Comparison of ENCODE assay signal across 14 cellular contexts in genomic region chr17:19327039-19327776, GRCh38. TPM values are rescaled to one million over a fixed set of nuclear protein-coding genes. Genes with fewer than 3 reads are reported as not detected.
DNase-seq lines count a peak whose midpoint lies in the region; ATAC-seq lines count a peak whose summit lies in the region.
"Had no signal": no experiment of that assay in that cellular context is flagged by ENCODE, and none has a peak within 500 bp of the region (broad histone marks: within the 10 kb centered on the region; RNA-seq: fewer than 3 reads in every experiment).

No MANE protein-coding gene starts in this region.

- no peak overlapping the region for H4K8ac ChIP-seq in trophoblast cell (ENCODE audit: low read depth, low read length)

- H3K4me1 ChIP-seq in trophoblast cell (ENCODE audit: control insufficient read depth in 1 of 2, insufficient read depth in 2 of 2, low read length in 2 of 2) = peaks cover 8 to 9% of the 10 kb centered on the region in 2 experiments
- H3K4me1 ChIP-seq: Peyer's patch had no signal

- peaks cover 21 to 27% of the 10 kb centered on the region in 2 experiments for H3K36me3 ChIP-seq in trophoblast cell (ENCODE audit: control insufficient read depth in 1 of 2, insufficient read depth in 2 of 2, low read length in 2 of 2)

- WGBS in trophoblast cell (ENCODE audit: extremely low coverage, insufficient coverage, insufficient read length) = no CpG with 5 or more reads among the region's 14 CpGs

- no peaks in the 10 kb centered on the region for H3K9me3 ChIP-seq in trophoblast cell (ENCODE audit: insufficient read depth, low read depth, low read length)
- H3K9me3 ChIP-seq: mucosa of descending colon, Peyer's patch had no signal

- no peak overlapping the region for H4K12ac ChIP-seq in trophoblast cell (ENCODE audit: low read depth, low read length)

- H3K18ac ChIP-seq in trophoblast cell (ENCODE audit: low read length) = no peak overlapping the region

- H3K79me2 ChIP-seq in trophoblast cell (ENCODE audit: control insufficient read depth, insufficient read depth, low read length, poor library complexity) = no peaks in the 10 kb centered on the region

- no peak overlapping the region for H2AFZ ChIP-seq in trophoblast cell (ENCODE audit: insufficient read depth, low read length, poor library complexity)

- peak; percentile 24 for ATAC-seq in esophagus mucosa
- ATAC-seq: GM12878, mucosa of descending colon had no signal

- no peak overlapping the region for H3K4ac ChIP-seq in trophoblast cell (ENCODE audit: low read depth, low read length)

- H3K23ac ChIP-seq in trophoblast cell (ENCODE audit: low read length) = no peak overlapping the region

- no peak overlapping the region for H2BK5ac ChIP-seq in trophoblast cell (ENCODE audit: low read depth, low read length, poor library complexity)

- DNase-seq in Daoy (ENCODE audit: low read depth) (peak; percentile 82), RPMI7951 (ENCODE audit: low read depth) (peak; percentile 70), trophoblast cell (peak; percentile 54 to 86), anterior cingulate cortex (lab: John Stamatoyannopoulos, UW) (no peak), iPS-NIHi7 (ENCODE audit: extremely low spot score) (no peak), NCI-H2029 treated with DMSO at 0.1 percent for 48 hours (lab: John Stamatoyannopoulos, UW) (no peak), NOMO-1 (lab: John Stamatoyannopoulos, UW; ENCODE audit: unreplicated experiment in 2 of 2) (no peak)
- DNase-seq: activated T-cell treated with anti-CD3 and anti-CD28 coated beads, Interleukin-2, amount 50 U/mL, for 48 hours; mucosa of descending colon; NCI-H2081; stimulated activated CD4-positive, alpha-beta T cell treated with anti-CD3 and anti-CD28 coated beads, Interleukin-12 subunit alpha, Interleukin-12 subunit beta, amount 100 ng/mL, for 4 hours had no signal

- H3K4me3 ChIP-seq in trophoblast cell (ENCODE audit: low read depth, low read length) = no peak overlapping the region
- H3K4me3 ChIP-seq: GM12878, mucosa of descending colon, Peyer's patch had no signal

- H2BK12ac ChIP-seq in trophoblast cell (ENCODE audit: low read length) = no peak overlapping the region

- H3K27ac ChIP-seq in trophoblast cell (ENCODE audit: low read depth, low read length) = no peak overlapping the region
- H3K27ac ChIP-seq: Peyer's patch had no signal

- no peaks in the 10 kb centered on the region for H3K27me3 ChIP-seq in trophoblast cell (ENCODE audit: insufficient read depth, low read length)
- H3K27me3 ChIP-seq: Peyer's patch had no signal

- peaks cover 4% of the 10 kb centered on the region for H3K79me1 ChIP-seq in trophoblast cell (ENCODE audit: low read length)

- H3K4me2 ChIP-seq in trophoblast cell (ENCODE audit: low read length) = no peak overlapping the region

- H2AK5ac ChIP-seq in trophoblast cell (ENCODE audit: low read length) = no peak overlapping the region

- H3K14ac ChIP-seq in trophoblast cell (ENCODE audit: low read length) = no peak overlapping the region

- H4K91ac ChIP-seq in trophoblast cell (ENCODE audit: low read depth, low read length) = no peak overlapping the region

- no peak overlapping the region for H3K9ac ChIP-seq in trophoblast cell (ENCODE audit: low read length)

- H2BK120ac ChIP-seq in trophoblast cell (ENCODE audit: insufficient read depth, low read length, poor library complexity) = no peak overlapping the region

RNA-seq across cellular contexts. Expression of gene B9D1, which starts 35.3 kb away (rescaled TPM):
- 33.8 and 42.5 TPM in 2 replicates for total RNA-seq in Daoy (2014; rRNA removed; shearing (Covaris generic))
- 16.2 and 20.3 TPM in 2 replicates for total RNA-seq in RPMI7951 (2014; rRNA removed; shearing (Covaris generic))
- 12.7 TPM for total RNA-seq in esophagus mucosa
- polyA plus RNA-seq in trophoblast cell (2013) = 7.2 and 7.3 TPM in 2 replicates

RNA-seq across cellular contexts. Expression of gene MAPK7, which starts 51.1 kb away (rescaled TPM):
- total RNA-seq in Daoy (2014; rRNA removed; shearing (Covaris generic)) = 6.0 and 11.7 TPM in 2 replicates
- 4.1 and 6.7 TPM in 2 replicates for total RNA-seq in RPMI7951 (2014; rRNA removed; shearing (Covaris generic))
- total RNA-seq in esophagus mucosa = 35.2 TPM
- 21.4 and 22.8 TPM in 2 replicates for polyA plus RNA-seq in trophoblast cell (2013)

RNA-seq across cellular contexts. Expression of gene MFAP4, which starts 59.8 kb away (rescaled TPM):
- 0.24 and 0.69 TPM in 2 replicates for total RNA-seq in Daoy (2014; rRNA removed; shearing (Covaris generic))
- total RNA-seq in RPMI7951 (2014; rRNA removed; shearing (Covaris generic)) = 4.7 and 5.2 TPM in 2 replicates
- 5.2 TPM for total RNA-seq in esophagus mucosa
- polyA plus RNA-seq in trophoblast cell (2013) = 1.3 and 1.6 TPM in 2 replicates

Comparison
In these comparisons a context has a peak if more than half of its experiments do, and no peak if none do; other contexts are left out.
1. DNase-seq: peak in Daoy (single experiment), RPMI7951 (single experiment) and trophoblast cell (2 of 2); none in anterior cingulate cortex (0 of 58), iPS-NIHi7 (single experiment), NCI-H2029 treated with DMSO at 0.1 percent for 48 hours (single experiment) and NOMO-1 (0 of 2).